ENCODE assay signal across 19 cellular contexts in genomic region chr1:107318932-107319331, GRCh38.
DNase-seq lines count a peak whose midpoint lies in the region; ATAC-seq and TF ChIP-seq lines count a peak whose summit lies in the region.
"Had no signal": no experiment of that assay in that cellular context is flagged by ENCODE, and none has a peak within 500 bp of the region (broad histone marks: within the 10 kb centered on the region; RNA-seq: fewer than 3 reads in every experiment).

No MANE protein-coding gene starts in this region.

- H3K4me3 Mint-ChIP-seq in GM23338 (no peak overlapping the region), endothelial cell (ENCODE audit: unreplicated experiment) (no peak overlapping the region)
- H3K4me3 Mint-ChIP-seq: CD14-positive monocyte; T-helper 1 cell treated with Interleukin-12 subunit alpha and Interleukin-12 subunit beta and Interleukin-4 antibody, amounts not matched to agents 30 μg/mL and 1 μg/mL, for 36 hours had no signal

- H3K27ac ChIP-seq in GM23338 (ENCODE audit: low read depth), result no peak overlapping the region
- no peak overlapping the region for H3K27ac ChIP-seq in OCI-LY3 (ENCODE audit: low read length)
- H3K27ac ChIP-seq: Peyer's patch had no signal

- H4K20me1 ChIP-seq in GM23338 (replicated peaks; ENCODE audit: insufficient read depth), result no peaks in the 10 kb centered on the region
- H4K20me1 ChIP-seq in OCI-LY3 (ENCODE audit: insufficient read depth, low read length), result peaks cover 28% of the 10 kb centered on the region; the same call in 1 of the 2 replicates

- no peak for DNase-seq in GM06990 (ENCODE audit: extremely low read depth, insufficient read length)
- DNase-seq in GM23338 (ENCODE audit: low spot score), result peak; percentile 48
- DNase-seq in endothelial cell (ENCODE audit: low spot score), result peak; percentile 3
- DNase-seq in cerebellum (ENCODE audit: low spot score), result no peak
- no peak for DNase-seq in GM19240 (ENCODE audit: insufficient read length, low spot score)
- DNase-seq in stimulated activated CD4-positive, alpha-beta T cell treated with anti-CD3 and anti-CD28 coated beads, Interleukin-4, amount 100 ng/mL, for 4 hours, result no peak
- DNase-seq: COR-L47, DND-41, H7, Kasumi-1, MV-4-11, NCI-H69, Peyer's patch, Right ventricle myocardium superior had no signal

- H3K9ac ChIP-seq in OCI-LY3 (ENCODE audit: low read length), result no peak overlapping the region

- H3K4me1 Mint-ChIP-seq in GM23338 (peaks cover 6% of the 10 kb centered on the region; the same call in 2 of the 3 replicates), endothelial cell (ENCODE audit: unreplicated experiment) (peaks cover 4% of the 10 kb centered on the region)
- H3K4me1 Mint-ChIP-seq: CD14-positive monocyte had no signal

- no peaks in the 10 kb centered on the region for H3K9me3 ChIP-seq in OCI-LY3 (ENCODE audit: insufficient read depth, low read length)
- H3K9me3 ChIP-seq: Peyer's patch had no signal

- ATAC-seq in GM23338 (peak; percentile 61), HG02852 (IDR thresholded peaks at IDR 0.05; ENCODE audit: unreplicated experiment) (no peak)
- ATAC-seq: SK-N-SH treated with all-trans-retinoic acid at 6 μM for 48 hours had no signal

- H3K27me3 Mint-ChIP-seq in GM23338 (ENCODE audit: insufficient read depth, low read depth, poor library complexity), result peaks cover 2% of the 10 kb centered on the region
- H3K27me3 Mint-ChIP-seq in endothelial cell (ENCODE audit: unreplicated experiment), result peaks cover 2% of the 10 kb centered on the region

- no peaks in the 10 kb centered on the region for H3F3A ChIP-seq in GM23338 (replicated peaks; ENCODE audit: low read depth)

- H2AFZ ChIP-seq in GM23338 (no peak overlapping the region), OCI-LY3 (ENCODE audit: low read depth, low read length) (no peak overlapping the region)

- H3K27ac Mint-ChIP-seq in GM23338 (no peak overlapping the region), endothelial cell (ENCODE audit: unreplicated experiment) (no peak overlapping the region)
- H3K27ac Mint-ChIP-seq: T-helper 1 cell treated with Interleukin-12 subunit alpha and Interleukin-12 subunit beta and Interleukin-4 antibody, amounts not matched to agents 30 μg/mL and 1 μg/mL, for 36 hours had no signal

- H3K9me2 ChIP-seq in GM23338 (ENCODE audit: insufficient read depth), result no peaks in the 10 kb centered on the region

- H3K36me3 ChIP-seq in GM06990 (ENCODE audit: control insufficient read depth, insufficient read depth, low read length) (no peaks in the 10 kb centered on the region), GM23338 (ENCODE audit: insufficient read depth) (no peaks in the 10 kb centered on the region), OCI-LY3 (replicated peaks; ENCODE audit: low read depth, low read length) (no peaks in the 10 kb centered on the region)
- H3K36me3 ChIP-seq: Peyer's patch had no signal

- H3K4me3 ChIP-seq in GM06990 (replicated peaks; ENCODE audit: low read depth, low read length), result no peak overlapping the region
- no peak overlapping the region for H3K4me3 ChIP-seq in GM23338
- H3K4me3 ChIP-seq in OCI-LY3 (ENCODE audit: low read length), result no peak overlapping the region
- H3K4me3 ChIP-seq: Peyer's patch had no signal

- H3K4me1 ChIP-seq in GM23338 (ENCODE audit: insufficient read depth) (0 out of 2 replicates have a peak, but pooled peaks cover 5% of the 10 kb centered on the region), OCI-LY3 (ENCODE audit: low read length) (peaks cover 11% of the 10 kb centered on the region)
- H3K4me1 ChIP-seq: Peyer's patch had no signal

- peak; percentile 20 for TF ChIP-seq CTCF in GM06990 (IDR thresholded peaks at IDR 0.05; ENCODE audit: insufficient read depth, low read length, poor library complexity, severe bottlenecking)
- TF ChIP-seq CTCF in GM23338 (conservative IDR thresholded peaks at IDR 0.05; ENCODE audit: low read depth in 2 of 2), result peak; percentile 24 to 54
- TF ChIP-seq CTCF in OCI-LY3 (IDR thresholded peaks at IDR 0.05; ENCODE audit: low read depth, low read length), result peak; percentile 31
- TF ChIP-seq CTCF in endothelial cell (IDR thresholded peaks at IDR 0.05; ENCODE audit: unreplicated experiment), result no peak

- H3K79me2 ChIP-seq in GM23338 (replicated peaks; ENCODE audit: insufficient read depth), result no peaks in the 10 kb centered on the region
- H3K79me2 ChIP-seq in OCI-LY3 (ENCODE audit: low read length), result no peaks in the 10 kb centered on the region; the same call in 1 of the 2 replicates

- H3K4me2 ChIP-seq in GM23338, result no peak overlapping the region
- no peak overlapping the region for H3K4me2 ChIP-seq in OCI-LY3 (ENCODE audit: low read length)

- H3K36me3 Mint-ChIP-seq in GM23338 (ENCODE audit: low read depth) (no peaks in the 10 kb centered on the region), endothelial cell (ENCODE audit: low read depth, unreplicated experiment) (no peaks in the 10 kb centered on the region)
- H3K36me3 Mint-ChIP-seq: CD14-positive monocyte had no signal

- H3K27me3 ChIP-seq in GM06990 (replicated peaks; ENCODE audit: control insufficient read depth, insufficient read depth, low read length), result no peaks in the 10 kb centered on the region
- no peaks in the 10 kb centered on the region for H3K27me3 ChIP-seq in GM23338 (ENCODE audit: insufficient read depth)
- H3K27me3 ChIP-seq in OCI-LY3 (ENCODE audit: low read depth, low read length), result no peaks in the 10 kb centered on the region
- H3K27me3 ChIP-seq: Peyer's patch had no signal

- no peaks in the 10 kb centered on the region for H3K9me3 Mint-ChIP-seq in GM23338
- H3K9me3 Mint-ChIP-seq in endothelial cell (ENCODE audit: unreplicated experiment), result no peaks in the 10 kb centered on the region
- H3K9me3 Mint-ChIP-seq: CD14-positive monocyte; T-helper 1 cell treated with Interleukin-12 subunit alpha and Interleukin-12 subunit beta and Interleukin-4 antibody, amounts not matched to agents 30 μg/mL and 1 μg/mL, for 36 hours had no signal

TF ChIP-seq in GM23338, 12 proteins besides CTCF, POLR2A, EP300 and RAD21 (continues in another document):
- TF ChIP-seq EZH2 (IDR thresholded peaks at IDR 0.05; ENCODE audit: low read depth, unreplicated experiment) (no peak), ZNF114 (CRISPR knock-in tag; IDR thresholded peaks at IDR 0.05) (no peak), CREB1 (CRISPR knock-in tag; IDR thresholded peaks at IDR 0.05; ENCODE audit: low read depth) (no peak), ZNF331 (CRISPR knock-in tag; IDR thresholded peaks at IDR 0.05; ENCODE audit: low read depth) (no peak), REST (IDR thresholded peaks at IDR 0.05; ENCODE audit: unreplicated experiment) (no peak), STAT1 (IDR thresholded peaks at IDR 0.05; ENCODE audit: unreplicated experiment) (no peak), NANOG (IDR thresholded peaks at IDR 0.05; ENCODE audit: borderline replicate concordance) (no peak)

Comparison
In these comparisons a context has a peak if more than half of its experiments do, and no peak if none do; other contexts are left out.
1. DNase-seq: peak in GM23338 (single experiment) and endothelial cell (single experiment); none in GM06990 (single experiment), cerebellum (single experiment), GM19240 (single experiment) and stimulated activated CD4-positive, alpha-beta T cell treated with anti-CD3 and anti-CD28 coated beads, Interleukin-4, amount 100 ng/mL, for 4 hours (0 of 2).